Comparison of ENCODE assay signal across 5 cellular contexts in genomic region chr10:3319811-3320226, GRCh38.
"Had no signal": no experiment of that assay in that cellular context is flagged by ENCODE, and none has a peak within 500 bp of the region (broad histone marks: within the 10 kb centered on the region; RNA-seq: fewer than 3 reads in every experiment).

No MANE protein-coding gene starts in this region.

- ATAC-seq: HepG2, K562 had no signal

- DNase-seq: IMR-90, KBM-7 had no signal

- H3K4me1 Mint-ChIP-seq: IgD-negative memory B cell had no signal
